In the genomic region with DNA sequence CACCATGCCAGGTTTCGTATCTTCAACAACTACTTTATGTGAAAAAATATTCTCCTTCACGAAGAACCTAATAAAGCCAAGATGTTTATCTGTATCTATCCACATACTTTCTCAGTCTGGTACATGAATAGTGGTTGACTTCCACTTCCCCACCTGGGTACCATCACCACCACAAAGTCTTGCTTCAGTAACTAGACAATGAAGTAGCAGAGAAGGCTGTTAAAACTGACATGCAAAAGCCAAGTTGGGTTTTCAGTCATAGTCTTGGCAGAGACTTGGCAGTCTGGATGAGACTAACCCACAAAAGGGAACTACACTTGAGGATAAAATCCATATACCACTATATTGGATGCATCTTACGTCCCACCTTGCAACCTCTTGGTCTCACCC, we compare ENCODE assay signal across 1 cellular context.
TF ChIP-seq lines count a peak whose summit lies in the region.

No MANE protein-coding gene starts in this region.

TF ChIP-seq in IMR-90, 13 proteins besides CTCF, POLR2A, EP300 and RAD21 (continued from another document):
- TF ChIP-seq BHLHE40 (IDR thresholded peaks at IDR 0.05; ENCODE audit: low read depth, low read length): no peak
- no peak for TF ChIP-seq RCOR1 (IDR thresholded peaks at IDR 0.05; ENCODE audit: insufficient replicate concordance, low read length)
